Comparison of ENCODE assay signal across 8 cellular contexts in genomic region chr1:84772428-84772943, GRCh38.
A peak's percentile ranks its signal among the peaks of the same experiment; 100 is the strongest.
DNase-seq lines count a peak whose midpoint lies in the region; ATAC-seq and TF ChIP-seq lines count a peak whose summit lies in the region.

No MANE protein-coding gene starts in this region.

- DNase-seq in DND-41 = peak; percentile 70
- DNase-seq in MM.1S = peak; percentile 40
- peak; percentile 34 for DNase-seq in SK-N-MC (ENCODE audit: low read depth, low spot score)
- peak; percentile 84 for DNase-seq in activated naive CD4-positive, alpha-beta T cell treated with anti-CD3 and anti-CD28 coated beads, Interleukin-2, amount 10 ng/mL, durations not matched to agents 7 days and 5 days
- peak; percentile 82 for DNase-seq in glutamatergic neuron
- DNase-seq in prostate gland (ENCODE audit: low spot score) = peak; percentile 89

- peaks cover 29% of the 10 kb centered on the region for H3K27me3 Mint-ChIP-seq in activated naive CD4-positive, alpha-beta T cell treated with anti-CD3 and anti-CD28 coated beads, Interleukin-2, amount 10 ng/mL, durations not matched to agents 7 days and 5 days
- H3K27me3 Mint-ChIP-seq in glutamatergic neuron (ENCODE audit: unreplicated experiment) = no peaks in the 10 kb centered on the region

- no peaks in the 10 kb centered on the region for H3K9me3 Mint-ChIP-seq in activated naive CD4-positive, alpha-beta T cell treated with anti-CD3 and anti-CD28 coated beads, Interleukin-2, amount 10 ng/mL, durations not matched to agents 7 days and 5 days
- no peaks in the 10 kb centered on the region for H3K9me3 Mint-ChIP-seq in glutamatergic neuron (ENCODE audit: unreplicated experiment)

- H3K27ac ChIP-seq in DND-41 (ENCODE audit: low read length) (no peak overlapping the region), MM.1S (ENCODE audit: low read length) (no peak overlapping the region), SK-N-MC (no peak overlapping the region), prostate gland (peak overlapping the region in 1 of 2 donors; percentile 59)

- no peak overlapping the region for H2AFZ ChIP-seq in DND-41 (ENCODE audit: low read depth, low read length)
- H2AFZ ChIP-seq in MM.1S (ENCODE audit: low read length) = no peak overlapping the region

- H3F3A ChIP-seq in MM.1S (ENCODE audit: insufficient read depth, low read length) = no peaks in the 10 kb centered on the region

- H3K9me3 ChIP-seq in DND-41 (ENCODE audit: insufficient read depth, low read length, severe bottlenecking) (no peaks in the 10 kb centered on the region), MM.1S (replicated peaks; ENCODE audit: insufficient read depth, low read length) (no peaks in the 10 kb centered on the region), SK-N-MC (ENCODE audit: low read depth, low read length) (no peaks in the 10 kb centered on the region), prostate gland (no peaks in the 10 kb centered on the region)

- H3K36me3 ChIP-seq in DND-41 (ENCODE audit: insufficient read depth, low read length) = no peaks in the 10 kb centered on the region
- H3K36me3 ChIP-seq in MM.1S (replicated peaks; ENCODE audit: insufficient read depth, low read length) = no peaks in the 10 kb centered on the region
- no peaks in the 10 kb centered on the region for H3K36me3 ChIP-seq in SK-N-MC (ENCODE audit: insufficient read depth, low read length)
- no peaks in the 10 kb centered on the region for H3K36me3 ChIP-seq in prostate gland

- no peaks in the 10 kb centered on the region for H3K4me1 Mint-ChIP-seq in activated naive CD4-positive, alpha-beta T cell treated with anti-CD3 and anti-CD28 coated beads, Interleukin-2, amount 10 ng/mL, durations not matched to agents 7 days and 5 days
- H3K4me1 Mint-ChIP-seq in glutamatergic neuron (ENCODE audit: low read depth, unreplicated experiment) = peaks cover 10% of the 10 kb centered on the region

- CTCF ChIA-PET in activated naive CD4-positive, alpha-beta T cell treated with anti-CD3 and anti-CD28 coated beads, Interleukin-2, amount 10 ng/mL, durations not matched to agents 7 days and 5 days (lab: Charles Lee) = interaction anchor here (0.5 to 3.5 kb wide), 25 partner anchors 9 to 867 kb away, joined by 3 to 20 read pairs (median 4); partner anchors contain the start of gene PRKACB

- H3K4me3 Mint-ChIP-seq in activated naive CD4-positive, alpha-beta T cell treated with anti-CD3 and anti-CD28 coated beads, Interleukin-2, amount 10 ng/mL, durations not matched to agents 7 days and 5 days = no peak overlapping the region
- H3K4me3 Mint-ChIP-seq in glutamatergic neuron (ENCODE audit: unreplicated experiment) = no peak overlapping the region

- no peak overlapping the region for H3K4me3 ChIP-seq in DND-41 (ENCODE audit: low read depth in 1 of 2, low read length in 2 of 2)
- H3K4me3 ChIP-seq in MM.1S (ENCODE audit: low read length) = no peak overlapping the region
- no peak overlapping the region for H3K4me3 ChIP-seq in SK-N-MC
- no peak overlapping the region for H3K4me3 ChIP-seq in prostate gland

- H3K9ac ChIP-seq in DND-41 (ENCODE audit: low read depth, low read length) = no peak overlapping the region
- no peak overlapping the region for H3K9ac ChIP-seq in MM.1S (ENCODE audit: low read length)
- no peak overlapping the region for H3K9ac ChIP-seq in SK-N-MC (ENCODE audit: insufficient read length)

- peak; percentile 84 for TF ChIP-seq CTCF in DND-41 (IDR thresholded peaks at IDR 0.05; ENCODE audit: borderline replicate concordance, extremely low read depth, low read length, poor library complexity, severe bottlenecking)
- peak; percentile 67 for TF ChIP-seq CTCF in MM.1S (IDR thresholded peaks at IDR 0.05; ENCODE audit: low read length)
- TF ChIP-seq CTCF in glutamatergic neuron (IDR thresholded peaks at IDR 0.05; ENCODE audit: partially characterized antibody, unreplicated experiment) = peak; percentile 96
- TF ChIP-seq CTCF in prostate gland (IDR thresholded peaks at IDR 0.05) = peak; percentile 90 to 93 (median 91)

- no peaks in the 10 kb centered on the region for H3K27me3 ChIP-seq in DND-41 (ENCODE audit: insufficient read depth, low read length, poor library complexity)
- no peaks in the 10 kb centered on the region for H3K27me3 ChIP-seq in MM.1S (replicated peaks; ENCODE audit: insufficient read depth, low read length)
- no peaks in the 10 kb centered on the region for H3K27me3 ChIP-seq in prostate gland (replicated peaks; ENCODE audit: insufficient read depth)

- ATAC-seq in DND-41 (ENCODE audit: insufficient read depth, low read depth) = peak; percentile 86
- peak; percentile 78 for ATAC-seq in GM21723 (IDR thresholded peaks at IDR 0.05; ENCODE audit: unreplicated experiment)
- ATAC-seq in GM18870 (IDR thresholded peaks at IDR 0.05; ENCODE audit: unreplicated experiment) = no peak

- no peaks in the 10 kb centered on the region for H3K79me2 ChIP-seq in DND-41 (ENCODE audit: insufficient read depth, low read length)
- no peaks in the 10 kb centered on the region for H3K79me2 ChIP-seq in MM.1S (ENCODE audit: low read length)

- H3K4me1 ChIP-seq in DND-41 (ENCODE audit: insufficient read depth, low read length) (no peaks in the 10 kb centered on the region), MM.1S (ENCODE audit: low read length) (no peaks in the 10 kb centered on the region), prostate gland (replicated peaks) (peaks cover 5% of the 10 kb centered on the region)

- TF ChIP-seq POLR2A in prostate gland (IDR thresholded peaks at IDR 0.05) = no peak

- H4K20me1 ChIP-seq in DND-41 (ENCODE audit: insufficient read depth, low read length) = no peaks in the 10 kb centered on the region
- no peaks in the 10 kb centered on the region for H4K20me1 ChIP-seq in MM.1S (ENCODE audit: insufficient read depth, low read length)

- no peaks in the 10 kb centered on the region for H3K36me3 Mint-ChIP-seq in activated naive CD4-positive, alpha-beta T cell treated with anti-CD3 and anti-CD28 coated beads, Interleukin-2, amount 10 ng/mL, durations not matched to agents 7 days and 5 days
- H3K36me3 Mint-ChIP-seq in glutamatergic neuron (ENCODE audit: unreplicated experiment) = no peaks in the 10 kb centered on the region

- intact Hi-C loops in prostate gland (cut with DNase I) = loop anchor here (10.0 kb wide), 2 partner anchors 162 to 838 kb away; no protein-coding TSS in a partner anchor

- no peaks in the 10 kb centered on the region for H3K9me2 ChIP-seq in MM.1S (replicated peaks; ENCODE audit: insufficient read depth, low read length)

- H3K27ac Mint-ChIP-seq in activated naive CD4-positive, alpha-beta T cell treated with anti-CD3 and anti-CD28 coated beads, Interleukin-2, amount 10 ng/mL, durations not matched to agents 7 days and 5 days = no peak overlapping the region
- H3K27ac Mint-ChIP-seq in glutamatergic neuron (ENCODE audit: unreplicated experiment) = peak overlapping the region; percentile 53

- no peak overlapping the region for H3K4me2 ChIP-seq in DND-41 (ENCODE audit: insufficient read depth, low read length)
- H3K4me2 ChIP-seq in MM.1S (ENCODE audit: low read depth, low read length) = no peak overlapping the region

- WGBS in prostate gland = 8% methylated on average over 6 of the region's 6 CpGs

Comparison
In these comparisons a context has a peak if more than half of its experiments do, and no peak if none do; other contexts are left out.
1. DNase-seq: peak in every context shown above with its lines; median percentile 89 in prostate gland; 84 in activated naive CD4-positive, alpha-beta T cell treated with anti-CD3 and anti-CD28 coated beads, Interleukin-2, amount 10 ng/mL, durations not matched to agents 7 days and 5 days; 82 in glutamatergic neuron; 70 in DND-41; 40 in MM.1S; 34 in SK-N-MC.